In the genomic region with DNA sequence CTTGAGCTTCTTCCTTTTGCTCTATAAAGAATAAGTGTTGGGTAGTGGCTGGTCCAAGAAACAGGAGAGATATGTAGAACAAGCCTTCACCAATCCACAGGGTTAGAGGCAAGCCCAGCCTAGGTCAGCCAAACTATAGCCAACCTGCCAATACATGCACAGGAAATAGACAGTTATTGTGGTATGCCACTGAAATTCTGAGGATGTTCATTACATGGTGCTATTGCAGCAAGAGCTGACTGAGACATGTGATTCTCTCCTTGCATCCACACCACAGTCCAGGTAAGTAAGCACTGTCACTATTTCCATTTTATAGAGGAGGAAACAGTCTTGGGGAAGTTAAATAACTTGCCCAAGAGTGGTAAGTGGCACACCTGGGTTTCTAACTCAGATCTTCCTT, we compare ENCODE assay signal across 29 cellular contexts.
"Had no signal": no experiment of that assay in that cellular context is flagged by ENCODE, and none has a peak within 500 bp of the region (broad histone marks: within the 10 kb centered on the region; RNA-seq: fewer than 3 reads in every experiment).

No MANE protein-coding gene starts in this region.

- DNase-seq: colonic mucosa; cortex of kidney; dermis blood vessel endothelial cell; dorsolateral prefrontal cortex; effector CD4-positive, alpha-beta T cell; effector CD8-positive, alpha-beta T cell; effector memory CD4-positive, alpha-beta T cell; effector memory CD8-positive, alpha-beta T cell; endodermal cell; erythroblast; esophagus squamous epithelium; foreskin fibroblast; foreskin keratinocyte; foreskin melanocyte; gastrocnemius medialis; glutamatergic neuron; head of caudate nucleus; heart left ventricle; heart right ventricle had no signal

- ATAC-seq: effector memory CD8-positive, alpha-beta T cell; esophagus mucosa; foreskin keratinocyte; gastrocnemius medialis; gastroesophageal sphincter; heart left ventricle; heart right ventricle had no signal

- H3K4me3 ChIP-seq: colonic mucosa, coronary artery, dorsolateral prefrontal cortex, esophagus muscularis mucosa, esophagus squamous epithelium, gastrocnemius medialis, gastroesophageal sphincter, heart left ventricle, heart right ventricle had no signal

- H3K4me1 ChIP-seq: colonic mucosa, esophagus muscularis mucosa, esophagus squamous epithelium, foreskin keratinocyte, gastrocnemius medialis, gastroesophageal sphincter, heart left ventricle, heart right ventricle had no signal

- FAIRE-seq: colon, endometrium, endothelial cell of umbilical vein, frontal cortex had no signal

- H3K27ac Mint-ChIP-seq: dendritic cell treated with granulocyte-macrophage colony-stimulating factor and Interleukin-4, amounts not matched to agents 40 ng/mL and 50 ng/mL, for 4 days; effector memory CD8-positive, alpha-beta T cell; endodermal cell had no signal

- H3K27ac ChIP-seq: colonic mucosa, coronary artery, dorsolateral prefrontal cortex, epithelial cell of prostate, esophagus muscularis mucosa, esophagus squamous epithelium, foreskin keratinocyte, gastrocnemius medialis, gastroesophageal sphincter, heart left ventricle, heart right ventricle had no signal

- H3K27me3 Mint-ChIP-seq: dendritic cell treated with granulocyte-macrophage colony-stimulating factor and Interleukin-4, amounts not matched to agents 40 ng/mL and 50 ng/mL, for 4 days had no signal

- H3K4me3 Mint-ChIP-seq: dendritic cell treated with granulocyte-macrophage colony-stimulating factor and Interleukin-4, amounts not matched to agents 40 ng/mL and 50 ng/mL, for 4 days; effector memory CD8-positive, alpha-beta T cell; endodermal cell had no signal

- H3K9me3 Mint-ChIP-seq: dendritic cell treated with granulocyte-macrophage colony-stimulating factor and Interleukin-4, amounts not matched to agents 40 ng/mL and 50 ng/mL, for 4 days; endodermal cell had no signal

- H3K36me3 ChIP-seq: colonic mucosa, esophagus muscularis mucosa, esophagus squamous epithelium, gastrocnemius medialis, gastroesophageal sphincter, heart left ventricle, heart right ventricle had no signal

- H3K9me3 ChIP-seq: colonic mucosa, esophagus squamous epithelium, gastrocnemius medialis had no signal

- H3K27me3 ChIP-seq: colonic mucosa, esophagus muscularis mucosa, foreskin keratinocyte, gastrocnemius medialis had no signal
